2 cellular contexts compared by ENCODE assay signal in the genomic region with DNA sequence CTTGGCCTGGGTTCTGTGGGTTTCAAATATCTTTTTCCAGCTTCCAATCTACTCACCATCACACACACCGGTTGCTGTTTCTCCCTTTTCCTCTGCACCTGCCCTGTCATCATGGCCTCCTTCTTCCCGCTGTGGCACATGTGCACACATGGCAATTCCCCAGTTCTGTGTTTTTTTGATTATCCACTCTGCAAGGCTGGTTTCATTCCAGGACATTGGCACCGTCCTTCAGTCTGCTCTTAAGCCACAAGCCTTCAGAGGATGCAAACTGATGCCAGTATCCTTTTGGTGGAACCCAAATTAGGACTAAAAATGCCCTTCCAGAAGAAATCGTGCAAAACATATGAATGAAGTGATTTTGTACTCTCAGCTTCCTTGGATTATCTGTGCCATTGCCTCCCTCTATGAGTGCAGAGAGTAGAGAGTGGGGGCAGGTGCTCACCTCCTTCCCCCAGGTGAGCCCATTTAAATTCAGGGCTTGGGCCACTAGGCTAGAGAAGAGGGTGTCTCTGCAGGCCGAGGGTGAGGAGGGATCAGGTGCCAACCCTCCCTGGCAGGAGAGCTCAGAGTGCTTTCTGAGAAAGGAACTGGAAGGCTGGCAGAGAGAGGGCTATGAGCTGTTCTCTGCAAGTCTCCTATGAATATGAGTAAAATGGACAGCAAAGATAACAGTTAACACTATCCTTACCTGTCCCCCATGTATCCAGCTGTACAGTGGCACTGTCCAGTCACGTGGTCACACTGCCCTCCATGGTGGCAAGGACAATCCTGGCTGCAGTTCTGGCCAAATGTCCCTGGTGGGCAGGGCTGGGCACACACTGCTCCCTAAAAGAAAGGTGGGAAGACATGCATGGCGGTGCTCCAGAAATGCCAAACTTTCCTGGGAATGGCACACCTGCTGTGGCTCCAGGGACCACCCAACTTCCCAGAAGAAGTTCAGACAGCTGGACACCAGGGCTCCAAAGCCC.
TF ChIP-seq lines count a peak whose summit lies in the region.

No MANE protein-coding gene starts in this region.

TF ChIP-seq in GM23338, 12 proteins besides CTCF, POLR2A, EP300 and RAD21 (continued from another document):
- TF ChIP-seq, protein P1, sequence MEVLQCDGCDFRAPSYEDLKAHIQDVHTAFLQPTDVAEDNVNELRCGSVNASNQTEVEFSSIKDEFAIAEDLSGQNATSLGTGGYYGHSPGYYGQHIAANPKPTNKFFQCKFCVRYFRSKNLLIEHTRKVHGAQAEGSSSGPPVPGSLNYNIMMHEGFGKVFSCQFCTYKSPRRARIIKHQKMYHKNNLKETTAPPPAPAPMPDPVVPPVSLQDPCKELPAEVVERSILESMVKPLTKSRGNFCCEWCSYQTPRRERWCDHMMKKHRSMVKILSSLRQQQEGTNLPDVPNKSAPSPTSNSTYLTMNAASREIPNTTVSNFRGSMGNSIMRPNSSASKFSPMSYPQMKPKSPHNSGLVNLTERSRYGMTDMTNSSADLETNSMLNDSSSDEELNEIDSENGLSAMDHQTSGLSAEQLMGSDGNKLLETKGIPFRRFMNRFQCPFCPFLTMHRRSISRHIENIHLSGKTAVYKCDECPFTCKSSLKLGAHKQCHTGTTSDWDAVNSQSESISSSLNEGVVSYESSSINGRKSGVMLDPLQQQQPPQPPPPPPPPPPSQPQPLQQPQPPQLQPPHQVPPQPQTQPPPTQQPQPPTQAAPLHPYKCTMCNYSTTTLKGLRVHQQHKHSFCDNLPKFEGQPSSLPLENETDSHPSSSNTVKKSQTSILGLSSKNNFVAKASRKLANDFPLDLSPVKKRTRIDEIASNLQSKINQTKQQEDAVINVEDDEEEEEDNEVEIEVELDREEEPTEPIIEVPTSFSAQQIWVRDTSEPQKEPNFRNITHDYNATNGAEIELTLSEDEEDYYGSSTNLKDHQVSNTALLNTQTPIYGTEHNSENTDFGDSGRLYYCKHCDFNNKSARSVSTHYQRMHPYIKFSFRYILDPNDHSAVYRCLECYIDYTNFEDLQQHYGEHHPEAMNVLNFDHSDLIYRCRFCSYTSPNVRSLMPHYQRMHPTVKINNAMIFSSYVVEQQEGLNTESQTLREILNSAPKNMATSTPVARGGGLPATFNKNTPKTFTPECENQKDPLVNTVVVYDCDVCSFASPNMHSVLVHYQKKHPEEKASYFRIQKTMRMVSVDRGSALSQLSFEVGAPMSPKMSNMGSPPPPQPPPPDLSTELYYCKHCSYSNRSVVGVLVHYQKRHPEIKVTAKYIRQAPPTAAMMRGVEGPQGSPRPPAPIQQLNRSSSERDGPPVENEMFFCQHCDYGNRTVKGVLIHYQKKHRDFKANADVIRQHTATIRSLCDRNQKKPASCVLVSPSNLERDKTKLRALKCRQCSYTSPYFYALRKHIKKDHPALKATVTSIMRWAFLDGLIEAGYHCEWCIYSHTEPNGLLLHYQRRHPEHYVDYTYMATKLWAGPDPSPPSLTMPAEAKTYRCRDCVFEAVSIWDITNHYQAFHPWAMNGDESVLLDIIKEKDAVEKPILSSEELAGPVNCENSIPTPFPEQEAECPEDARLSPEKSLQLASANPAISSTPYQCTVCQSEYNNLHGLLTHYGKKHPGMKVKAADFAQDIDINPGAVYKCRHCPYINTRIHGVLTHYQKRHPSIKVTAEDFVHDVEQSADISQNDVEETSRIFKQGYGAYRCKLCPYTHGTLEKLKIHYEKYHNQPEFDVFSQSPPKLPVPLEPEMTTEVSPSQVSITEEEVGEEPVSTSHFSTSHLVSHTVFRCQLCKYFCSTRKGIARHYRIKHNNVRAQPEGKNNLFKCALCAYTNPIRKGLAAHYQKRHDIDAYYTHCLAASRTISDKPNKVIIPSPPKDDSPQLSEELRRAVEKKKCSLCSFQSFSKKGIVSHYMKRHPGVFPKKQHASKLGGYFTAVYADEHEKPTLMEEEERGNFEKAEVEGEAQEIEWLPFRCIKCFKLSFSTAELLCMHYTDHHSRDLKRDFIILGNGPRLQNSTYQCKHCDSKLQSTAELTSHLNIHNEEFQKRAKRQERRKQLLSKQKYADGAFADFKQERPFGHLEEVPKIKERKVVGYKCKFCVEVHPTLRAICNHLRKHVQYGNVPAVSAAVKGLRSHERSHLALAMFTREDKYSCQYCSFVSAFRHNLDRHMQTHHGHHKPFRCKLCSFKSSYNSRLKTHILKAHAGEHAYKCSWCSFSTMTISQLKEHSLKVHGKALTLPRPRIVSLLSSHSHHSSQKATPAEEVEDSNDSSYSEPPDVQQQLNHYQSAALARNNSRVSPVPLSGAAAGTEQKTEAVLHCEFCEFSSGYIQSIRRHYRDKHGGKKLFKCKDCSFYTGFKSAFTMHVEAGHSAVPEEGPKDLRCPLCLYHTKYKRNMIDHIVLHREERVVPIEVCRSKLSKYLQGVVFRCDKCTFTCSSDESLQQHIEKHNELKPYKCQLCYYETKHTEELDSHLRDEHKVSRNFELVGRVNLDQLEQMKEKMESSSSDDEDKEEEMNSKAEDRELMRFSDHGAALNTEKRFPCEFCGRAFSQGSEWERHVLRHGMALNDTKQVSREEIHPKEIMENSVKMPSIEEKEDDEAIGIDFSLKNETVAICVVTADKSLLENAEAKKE (CRISPR knock-in tag; IDR thresholded peaks at IDR 0.05), result no peak
- TF ChIP-seq STAT1 (IDR thresholded peaks at IDR 0.05; ENCODE audit: unreplicated experiment), result no peak

TF ChIP-seq in K562, 482 proteins besides CTCF, POLR2A, EP300 and RAD21 (continued from another document):
- TF ChIP-seq, protein P2, sequence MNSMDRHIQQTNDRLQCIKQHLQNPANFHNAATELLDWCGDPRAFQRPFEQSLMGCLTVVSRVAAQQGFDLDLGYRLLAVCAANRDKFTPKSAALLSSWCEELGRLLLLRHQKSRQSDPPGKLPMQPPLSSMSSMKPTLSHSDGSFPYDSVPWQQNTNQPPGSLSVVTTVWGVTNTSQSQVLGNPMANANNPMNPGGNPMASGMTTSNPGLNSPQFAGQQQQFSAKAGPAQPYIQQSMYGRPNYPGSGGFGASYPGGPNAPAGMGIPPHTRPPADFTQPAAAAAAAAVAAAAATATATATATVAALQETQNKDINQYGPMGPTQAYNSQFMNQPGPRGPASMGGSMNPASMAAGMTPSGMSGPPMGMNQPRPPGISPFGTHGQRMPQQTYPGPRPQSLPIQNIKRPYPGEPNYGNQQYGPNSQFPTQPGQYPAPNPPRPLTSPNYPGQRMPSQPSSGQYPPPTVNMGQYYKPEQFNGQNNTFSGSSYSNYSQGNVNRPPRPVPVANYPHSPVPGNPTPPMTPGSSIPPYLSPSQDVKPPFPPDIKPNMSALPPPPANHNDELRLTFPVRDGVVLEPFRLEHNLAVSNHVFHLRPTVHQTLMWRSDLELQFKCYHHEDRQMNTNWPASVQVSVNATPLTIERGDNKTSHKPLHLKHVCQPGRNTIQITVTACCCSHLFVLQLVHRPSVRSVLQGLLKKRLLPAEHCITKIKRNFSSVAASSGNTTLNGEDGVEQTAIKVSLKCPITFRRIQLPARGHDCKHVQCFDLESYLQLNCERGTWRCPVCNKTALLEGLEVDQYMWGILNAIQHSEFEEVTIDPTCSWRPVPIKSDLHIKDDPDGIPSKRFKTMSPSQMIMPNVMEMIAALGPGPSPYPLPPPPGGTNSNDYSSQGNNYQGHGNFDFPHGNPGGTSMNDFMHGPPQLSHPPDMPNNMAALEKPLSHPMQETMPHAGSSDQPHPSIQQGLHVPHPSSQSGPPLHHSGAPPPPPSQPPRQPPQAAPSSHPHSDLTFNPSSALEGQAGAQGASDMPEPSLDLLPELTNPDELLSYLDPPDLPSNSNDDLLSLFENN (IDR thresholded peaks at IDR 0.05; ENCODE audit: low read depth in 2 of 2, low read length in 2 of 2), result no peak
- TF ChIP-seq TBL1XR1 (IDR thresholded peaks at IDR 0.05; ENCODE audit: low read length in 2 of 2) (no peak), SRSF1 (IDR thresholded peaks at IDR 0.05; ENCODE audit: low read depth, low read length) (no peak), SRF (CRISPR knock-in tag; IDR thresholded peaks at IDR 0.05) (no peak), LCOR (CRISPR knock-in tag; IDR thresholded peaks at IDR 0.05) (no peak), MIER1 (IDR thresholded peaks at IDR 0.05; ENCODE audit: low read depth) (no peak)
- TF ChIP-seq, protein P3, sequence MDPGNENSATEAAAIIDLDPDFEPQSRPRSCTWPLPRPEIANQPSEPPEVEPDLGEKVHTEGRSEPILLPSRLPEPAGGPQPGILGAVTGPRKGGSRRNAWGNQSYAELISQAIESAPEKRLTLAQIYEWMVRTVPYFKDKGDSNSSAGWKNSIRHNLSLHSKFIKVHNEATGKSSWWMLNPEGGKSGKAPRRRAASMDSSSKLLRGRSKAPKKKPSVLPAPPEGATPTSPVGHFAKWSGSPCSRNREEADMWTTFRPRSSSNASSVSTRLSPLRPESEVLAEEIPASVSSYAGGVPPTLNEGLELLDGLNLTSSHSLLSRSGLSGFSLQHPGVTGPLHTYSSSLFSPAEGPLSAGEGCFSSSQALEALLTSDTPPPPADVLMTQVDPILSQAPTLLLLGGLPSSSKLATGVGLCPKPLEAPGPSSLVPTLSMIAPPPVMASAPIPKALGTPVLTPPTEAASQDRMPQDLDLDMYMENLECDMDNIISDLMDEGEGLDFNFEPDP (CRISPR knock-in tag; IDR thresholded peaks at IDR 0.05), result no peak
- TF ChIP-seq, protein P4, sequence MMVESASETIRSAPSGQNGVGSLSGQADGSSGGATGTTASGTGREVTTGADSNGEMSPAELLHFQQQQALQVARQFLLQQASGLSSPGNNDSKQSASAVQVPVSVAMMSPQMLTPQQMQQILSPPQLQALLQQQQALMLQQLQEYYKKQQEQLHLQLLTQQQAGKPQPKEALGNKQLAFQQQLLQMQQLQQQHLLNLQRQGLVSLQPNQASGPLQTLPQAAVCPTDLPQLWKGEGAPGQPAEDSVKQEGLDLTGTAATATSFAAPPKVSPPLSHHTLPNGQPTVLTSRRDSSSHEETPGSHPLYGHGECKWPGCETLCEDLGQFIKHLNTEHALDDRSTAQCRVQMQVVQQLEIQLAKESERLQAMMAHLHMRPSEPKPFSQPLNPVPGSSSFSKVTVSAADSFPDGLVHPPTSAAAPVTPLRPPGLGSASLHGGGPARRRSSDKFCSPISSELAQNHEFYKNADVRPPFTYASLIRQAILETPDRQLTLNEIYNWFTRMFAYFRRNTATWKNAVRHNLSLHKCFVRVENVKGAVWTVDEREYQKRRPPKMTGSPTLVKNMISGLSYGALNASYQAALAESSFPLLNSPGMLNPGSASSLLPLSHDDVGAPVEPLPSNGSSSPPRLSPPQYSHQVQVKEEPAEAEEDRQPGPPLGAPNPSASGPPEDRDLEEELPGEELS (CRISPR knock-in tag; IDR thresholded peaks at IDR 0.05; ENCODE audit: borderline replicate concordance), result no peak
- TF ChIP-seq, protein P5, sequence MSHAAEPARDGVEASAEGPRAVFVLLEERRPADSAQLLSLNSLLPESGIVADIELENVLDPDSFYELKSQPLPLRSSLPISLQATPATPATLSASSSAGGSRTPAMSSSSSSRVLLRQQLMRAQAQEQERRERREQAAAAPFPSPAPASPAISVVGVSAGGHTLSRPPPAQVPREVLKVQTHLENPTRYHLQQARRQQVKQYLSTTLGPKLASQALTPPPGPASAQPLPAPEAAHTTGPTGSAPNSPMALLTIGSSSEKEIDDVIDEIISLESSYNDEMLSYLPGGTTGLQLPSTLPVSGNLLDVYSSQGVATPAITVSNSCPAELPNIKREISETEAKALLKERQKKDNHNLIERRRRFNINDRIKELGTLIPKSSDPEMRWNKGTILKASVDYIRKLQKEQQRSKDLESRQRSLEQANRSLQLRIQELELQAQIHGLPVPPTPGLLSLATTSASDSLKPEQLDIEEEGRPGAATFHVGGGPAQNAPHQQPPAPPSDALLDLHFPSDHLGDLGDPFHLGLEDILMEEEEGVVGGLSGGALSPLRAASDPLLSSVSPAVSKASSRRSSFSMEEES (CRISPR knock-in tag; IDR thresholded peaks at IDR 0.05), result peak; percentile 84
- TF ChIP-seq, protein P6, sequence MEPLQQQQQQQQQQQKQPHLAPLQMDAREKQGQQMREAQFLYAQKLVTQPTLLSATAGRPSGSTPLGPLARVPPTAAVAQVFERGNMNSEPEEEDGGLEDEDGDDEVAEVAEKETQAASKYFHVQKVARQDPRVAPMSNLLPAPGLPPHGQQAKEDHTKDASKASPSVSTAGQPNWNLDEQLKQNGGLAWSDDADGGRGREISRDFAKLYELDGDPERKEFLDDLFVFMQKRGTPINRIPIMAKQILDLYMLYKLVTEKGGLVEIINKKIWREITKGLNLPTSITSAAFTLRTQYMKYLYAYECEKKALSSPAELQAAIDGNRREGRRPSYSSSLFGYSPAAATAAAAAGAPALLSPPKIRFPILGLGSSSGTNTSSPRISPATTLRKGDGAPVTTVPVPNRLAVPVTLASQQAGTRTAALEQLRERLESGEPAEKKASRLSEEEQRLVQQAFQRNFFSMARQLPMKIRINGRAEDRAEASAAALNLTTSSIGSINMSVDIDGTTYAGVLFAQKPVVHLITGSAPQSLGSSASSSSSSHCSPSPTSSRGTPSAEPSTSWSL (CRISPR knock-in tag; IDR thresholded peaks at IDR 0.05; ENCODE audit: borderline replicate concordance), result no peak
- TF ChIP-seq, protein P7, sequence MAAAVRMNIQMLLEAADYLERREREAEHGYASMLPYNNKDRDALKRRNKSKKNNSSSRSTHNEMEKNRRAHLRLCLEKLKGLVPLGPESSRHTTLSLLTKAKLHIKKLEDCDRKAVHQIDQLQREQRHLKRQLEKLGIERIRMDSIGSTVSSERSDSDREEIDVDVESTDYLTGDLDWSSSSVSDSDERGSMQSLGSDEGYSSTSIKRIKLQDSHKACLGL (CRISPR knock-in tag; IDR thresholded peaks at IDR 0.05; ENCODE audit: borderline replicate concordance, poor library complexity, severe bottlenecking), result no peak
- TF ChIP-seq, protein P8, sequence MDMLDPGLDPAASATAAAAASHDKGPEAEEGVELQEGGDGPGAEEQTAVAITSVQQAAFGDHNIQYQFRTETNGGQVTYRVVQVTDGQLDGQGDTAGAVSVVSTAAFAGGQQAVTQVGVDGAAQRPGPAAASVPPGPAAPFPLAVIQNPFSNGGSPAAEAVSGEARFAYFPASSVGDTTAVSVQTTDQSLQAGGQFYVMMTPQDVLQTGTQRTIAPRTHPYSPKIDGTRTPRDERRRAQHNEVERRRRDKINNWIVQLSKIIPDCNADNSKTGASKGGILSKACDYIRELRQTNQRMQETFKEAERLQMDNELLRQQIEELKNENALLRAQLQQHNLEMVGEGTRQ (CRISPR knock-in tag; IDR thresholded peaks at IDR 0.05), result peak; percentile 53
- TF ChIP-seq, protein P9, sequence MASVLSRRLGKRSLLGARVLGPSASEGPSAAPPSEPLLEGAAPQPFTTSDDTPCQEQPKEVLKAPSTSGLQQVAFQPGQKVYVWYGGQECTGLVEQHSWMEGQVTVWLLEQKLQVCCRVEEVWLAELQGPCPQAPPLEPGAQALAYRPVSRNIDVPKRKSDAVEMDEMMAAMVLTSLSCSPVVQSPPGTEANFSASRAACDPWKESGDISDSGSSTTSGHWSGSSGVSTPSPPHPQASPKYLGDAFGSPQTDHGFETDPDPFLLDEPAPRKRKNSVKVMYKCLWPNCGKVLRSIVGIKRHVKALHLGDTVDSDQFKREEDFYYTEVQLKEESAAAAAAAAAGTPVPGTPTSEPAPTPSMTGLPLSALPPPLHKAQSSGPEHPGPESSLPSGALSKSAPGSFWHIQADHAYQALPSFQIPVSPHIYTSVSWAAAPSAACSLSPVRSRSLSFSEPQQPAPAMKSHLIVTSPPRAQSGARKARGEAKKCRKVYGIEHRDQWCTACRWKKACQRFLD (CRISPR knock-in tag; IDR thresholded peaks at IDR 0.05), result 0 out of 2 replicates have a peak, but pooled peaks have one; percentile 28
TF ChIP-seq in K562: peak in this region for 6.
